1 cellular context compared by ENCODE assay signal in genomic region chr6:69878795-69879194, GRCh38.
TF ChIP-seq lines count a peak whose summit lies in the region.

No MANE protein-coding gene starts in this region.

TF ChIP-seq in GM12878, 131 proteins besides CTCF, POLR2A, EP300 and RAD21 (continued from another document):
- no peak for TF ChIP-seq ZNF687 (IDR thresholded peaks at IDR 0.05)
- TF ChIP-seq FOXM1 (IDR thresholded peaks at IDR 0.05; ENCODE audit: low read depth, low read length), result no peak
- no peak for TF ChIP-seq RFX5 (IDR thresholded peaks at IDR 0.05; ENCODE audit: low read depth, low read length)
- no peak for TF ChIP-seq NBN (IDR thresholded peaks at IDR 0.05)
- TF ChIP-seq PBX3 (IDR thresholded peaks at IDR 0.05; ENCODE audit: insufficient replicate concordance, low read depth, low read length), result no peak
- TF ChIP-seq MTA2 (IDR thresholded peaks at IDR 0.05; ENCODE audit: low read depth), result peak; percentile 62
- 0 out of 4 replicates have a peak, but pooled peaks of 1 of the 2 experiments have one; percentile 35 for TF ChIP-seq IKZF2 (IDR thresholded peaks at IDR 0.05)
- no peak for TF ChIP-seq SIN3A (IDR thresholded peaks at IDR 0.05; ENCODE audit: low read depth, low read length)
- no peak for TF ChIP-seq ETV6 (conservative IDR thresholded peaks at IDR 0.05 in 1 of 2, IDR thresholded peaks at IDR 0.05 in 1 of 2; ENCODE audit: borderline replicate concordance in 1 of 2, low read depth in 1 of 2)
- TF ChIP-seq PML (IDR thresholded peaks at IDR 0.05; ENCODE audit: low read length), result no peak
- no peak for TF ChIP-seq ZBTB33 (IDR thresholded peaks at IDR 0.05)
- no peak for TF ChIP-seq MXI1 (IDR thresholded peaks at IDR 0.05; ENCODE audit: low read depth, low read length)
- TF ChIP-seq HDGF (IDR thresholded peaks at IDR 0.05), result no peak
- TF ChIP-seq E2F4 (IDR thresholded peaks at IDR 0.05; ENCODE audit: low read depth, low read length), result no peak
- no peak for TF ChIP-seq ZNF207 (IDR thresholded peaks at IDR 0.05; ENCODE audit: borderline replicate concordance)
- no peak for TF ChIP-seq ESRRA (IDR thresholded peaks at IDR 0.05; ENCODE audit: low read length)
- TF ChIP-seq E4F1 (IDR thresholded peaks at IDR 0.05; ENCODE audit: borderline replicate concordance, partially characterized antibody), result no peak
TF ChIP-seq in GM12878: peak in this region for 3.
